Comparison of ENCODE assay signal across 18 cellular contexts in the genomic region with DNA sequence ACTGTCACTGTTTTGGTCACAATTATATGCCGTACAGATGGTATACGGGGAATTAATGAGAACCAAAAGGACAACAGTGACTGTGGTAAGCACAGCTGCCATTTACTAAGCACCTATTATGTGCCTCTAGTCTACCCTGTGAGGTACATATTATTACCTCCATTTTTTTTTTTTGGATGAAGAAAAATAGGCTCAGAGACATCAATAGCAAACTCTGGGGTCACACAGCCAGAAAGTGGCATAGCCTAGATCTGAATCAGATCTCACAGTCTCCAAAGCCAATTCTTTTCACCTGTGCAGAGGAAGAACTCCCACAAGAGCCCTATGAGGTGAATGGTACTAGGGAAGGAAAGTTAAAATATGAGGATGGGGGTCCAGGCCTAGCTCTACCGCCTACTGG.
DNase-seq lines count a peak whose midpoint lies in the region; ATAC-seq and TF ChIP-seq lines count a peak whose summit lies in the region.
"Had no signal": no experiment of that assay in that cellular context is flagged by ENCODE, and none has a peak within 500 bp of the region (broad histone marks: within the 10 kb centered on the region; RNA-seq: fewer than 3 reads in every experiment).

No MANE protein-coding gene starts in this region.

- no peak for DNase-seq in right atrium auricular region (ENCODE audit: low spot score)
- DNase-seq in Right ventricle myocardium superior, result no peak
- DNase-seq in thoracic aorta (ENCODE audit: low spot score), result no peak
- DNase-seq in stimulated activated CD4-positive, alpha-beta T cell treated with anti-CD3 and anti-CD28 coated beads, Interleukin-2, amount 100 ng/mL, for 24 hours, result no peak
- no peak for DNase-seq in superior temporal gyrus (ENCODE audit: extremely low spot score)
- no peak for DNase-seq in foreskin keratinocyte
- no peak for DNase-seq in CD8-positive, alpha-beta memory T cell
- DNase-seq: COR-L47; NCI-H1048; NCI-H2227 treated with DMSO at 0.1 percent for 48 hours; NCI-H69; NK-92 treated with Interleukin-12 subunit alpha and Interleukin-12 subunit beta, amount 100 ng/mL, for 24 hours; RPMI8226 had no signal

- TF ChIP-seq CTCF in right atrium auricular region (IDR thresholded peaks at IDR 0.05) (no peak), thoracic aorta (IDR thresholded peaks at IDR 0.05) (no peak), foreskin keratinocyte (conservative IDR thresholded peaks at IDR 0.05) (no peak)

- CTCF ChIA-PET in CD8-positive, alpha-beta memory T cell (lab: Charles Lee), result no interaction called here

- H3K36me3 ChIP-seq in right atrium auricular region (no peaks in the 10 kb centered on the region), muscle layer of duodenum (ENCODE audit: control insufficient read depth in 1 of 2, insufficient read depth in 2 of 2, low read length in 2 of 2) (no peaks in the 10 kb centered on the region), thoracic aorta (no peaks in the 10 kb centered on the region)
- H3K36me3 ChIP-seq in CD8-positive, alpha-beta memory T cell (ENCODE audit: insufficient read depth, low read length), result no peaks in the 10 kb centered on the region

- H3K27ac Mint-ChIP-seq in CD8-positive, alpha-beta memory T cell, result no peak overlapping the region

- no peaks in the 10 kb centered on the region for H3K9me3 Mint-ChIP-seq in CD8-positive, alpha-beta memory T cell

- no peaks in the 10 kb centered on the region for H3K27me3 ChIP-seq in right atrium auricular region
- H3K27me3 ChIP-seq in muscle layer of duodenum (ENCODE audit: low read depth, low read length), result no peaks in the 10 kb centered on the region
- no peaks in the 10 kb centered on the region for H3K27me3 ChIP-seq in thoracic aorta (replicated peaks; ENCODE audit: insufficient read depth)
- H3K27me3 ChIP-seq in foreskin keratinocyte, result no peaks in the 10 kb centered on the region
- H3K27me3 ChIP-seq in CD8-positive, alpha-beta memory T cell (ENCODE audit: insufficient read depth, low read length, poor library complexity, severe bottlenecking), result no peaks in the 10 kb centered on the region

- peaks cover 0 to 38% of the 10 kb centered on the region in 2 donors for H3K4me1 ChIP-seq in right atrium auricular region
- peaks cover 5 to 15% of the 10 kb centered on the region in 2 donors for H3K4me1 ChIP-seq in muscle layer of duodenum (ENCODE audit: control insufficient read depth in 1 of 2, insufficient read depth in 2 of 2, low read length in 2 of 2)
- peaks cover 33 to 63% of the 10 kb centered on the region in 2 donors for H3K4me1 ChIP-seq in thoracic aorta (ENCODE audit: control insufficient read depth in 1 of 2, low read depth in 2 of 2)
- no peaks in the 10 kb centered on the region for H3K4me1 ChIP-seq in foreskin keratinocyte
- H3K4me1 ChIP-seq in CD8-positive, alpha-beta memory T cell (ENCODE audit: insufficient read depth, low read length), result no peaks in the 10 kb centered on the region

- intact Hi-C loops in Right ventricle myocardium superior (cut with DNase I), result no loop called here

- H3K4me3 ChIP-seq in right atrium auricular region (no peak overlapping the region), muscle layer of duodenum (ENCODE audit: low read depth in 1 of 2, low read length in 2 of 2) (no peak overlapping the region), thoracic aorta (no peak overlapping the region)
- H3K4me3 ChIP-seq in CD8-positive, alpha-beta memory T cell (ENCODE audit: low read length), result no peak overlapping the region
- H3K4me3 ChIP-seq: GM12878 had no signal

- H3K4me3 Mint-ChIP-seq in CD8-positive, alpha-beta memory T cell, result no peak overlapping the region

- POLR2A ChIA-PET in CD8-positive, alpha-beta memory T cell (lab: Charles Lee), result no interaction called here

- peak overlapping the region; percentile 22 to 63 for H3K27ac ChIP-seq in right atrium auricular region
- H3K27ac ChIP-seq in muscle layer of duodenum (ENCODE audit: low read length), result peak overlapping the region; percentile 61
- peak overlapping the region; percentile 64 to 72 for H3K27ac ChIP-seq in thoracic aorta
- no peak overlapping the region for H3K27ac ChIP-seq in foreskin keratinocyte
- H3K27ac ChIP-seq in CD8-positive, alpha-beta memory T cell (ENCODE audit: low read depth, low read length), result no peak overlapping the region
- H3K27ac ChIP-seq: C4-2B, HL-60 had no signal

- peaks cover 0 to 3% (median 0%) of the 10 kb centered on the region in 3 donors for H3K36me3 Mint-ChIP-seq in CD8-positive, alpha-beta memory T cell

- H3K27me3 Mint-ChIP-seq in CD8-positive, alpha-beta memory T cell, result peaks cover 0 to 3% of the 10 kb centered on the region in 2 donors

- H3K9me3 ChIP-seq in right atrium auricular region, result no peaks in the 10 kb centered on the region
- H3K9me3 ChIP-seq in muscle layer of duodenum (ENCODE audit: control insufficient read depth in 1 of 2, low read length in 2 of 2), result no peaks in the 10 kb centered on the region
- H3K9me3 ChIP-seq in thoracic aorta, result no peaks in the 10 kb centered on the region
- no peaks in the 10 kb centered on the region for H3K9me3 ChIP-seq in CD8-positive, alpha-beta memory T cell (ENCODE audit: low read length)

- H3K4me1 Mint-ChIP-seq in CD8-positive, alpha-beta memory T cell, result no peaks in the 10 kb centered on the region

- ATAC-seq in Right ventricle myocardium superior (ENCODE audit: poor library complexity) (no peak), thoracic aorta (ENCODE audit: insufficient number of reproducible peaks, low FRiP score, low read depth) (no peak), foreskin keratinocyte (no peak)
- ATAC-seq: GM12878, HCT116 had no signal

Comparison
In these comparisons a context has a peak if more than half of its experiments do, and no peak if none do; other contexts are left out.
1. H3K27ac ChIP-seq: peak in right atrium auricular region (2 of 2), muscle layer of duodenum (single experiment) and thoracic aorta (2 of 2); none in foreskin keratinocyte (single experiment) and CD8-positive, alpha-beta memory T cell (single experiment).